ENCODE assay signal across 28 cellular contexts in genomic region chr21:37656899-37657298, GRCh38.
"Had no signal": no experiment of that assay in that cellular context is flagged by ENCODE, and none has a peak within 500 bp of the region (broad histone marks: within the 10 kb centered on the region; RNA-seq: fewer than 3 reads in every experiment).

No MANE protein-coding gene starts in this region.

- H3K36me3 ChIP-seq: left ventricle myocardium inferior, neural progenitor cell, pancreas, prostate gland, stomach, thyroid gland, transverse colon, upper lobe of left lung had no signal

- DNase-seq: islet precursor cell; left ventricle myocardium inferior; mesendoderm; naive B cell; natural killer cell; nephron progenitor cell; pancreas; posterior cingulate gyrus; retina; right cardiac atrium; stimulated activated CD4-positive, alpha-beta T cell treated with anti-CD3 and anti-CD28 coated beads, Interleukin-12 subunit alpha, Interleukin-12 subunit beta, amount 100 ng/mL, for 4 hours; stimulated activated CD4-positive, alpha-beta T cell treated with anti-CD3 and anti-CD28 coated beads, Interleukin-15, amount 100 ng/mL, for 24 hours; stimulated activated CD4-positive, alpha-beta T cell treated with anti-CD3 and anti-CD28 coated beads, Interleukin-2, amount 100 ng/mL, for 24 hours; stimulated activated CD4-positive, alpha-beta T cell treated with anti-CD3 and anti-CD28 coated beads, Interleukin-4, amount 100 ng/mL, for 1 hour; stimulated activated naive CD4-positive, alpha-beta T cell; stomach; testis; thyroid gland; transverse colon had no signal

- H3K9me3 ChIP-seq: pancreas, prostate gland, stomach, testis, thyroid gland, transverse colon, upper lobe of left lung had no signal

- H3K4me2 ChIP-seq: hepatocyte, neural progenitor cell had no signal

- H3K4me1 ChIP-seq: neural progenitor cell had no signal

- H3K4me3 ChIP-seq: hepatocyte, left ventricle myocardium inferior, lung, neural progenitor cell, pancreas, prostate gland, skin epidermis, stomach, testis, thyroid gland, transverse colon, upper lobe of left lung had no signal

- H3K9ac ChIP-seq: neural progenitor cell had no signal

- H3K79me2 ChIP-seq: hepatocyte had no signal

- H3K27ac ChIP-seq: hepatocyte, left ventricle myocardium inferior, neural progenitor cell, pancreas, prostate gland, skin epidermis, testis, thyroid gland, transverse colon, upper lobe of left lung had no signal

- FAIRE-seq: pancreas, urothelium cell line had no signal

- ATAC-seq: natural killer cell; pancreas; right cardiac atrium; sciatic nerve; stimulated activated effector memory CD8-positive, alpha-beta T cell treated with anti-CD3 and anti-CD28 coated beads, Interleukin-12 subunit alpha, Interleukin-12 subunit beta, amount 100 ng/mL, for 72 hours had no signal

- H3K27me3 ChIP-seq: neural progenitor cell, pancreas, stomach, testis, thyroid gland, transverse colon, upper lobe of left lung had no signal

- H2AFZ ChIP-seq: hepatocyte, neural progenitor cell had no signal
